In genomic region chr14:81594012-81594411, GRCh38 we compare ENCODE assay signal across 2 cellular contexts.
TF ChIP-seq lines count a peak whose summit lies in the region.

No MANE protein-coding gene starts in this region.

TF ChIP-seq in HepG2, 621 proteins besides CTCF, POLR2A, EP300 and RAD21:
- no peak for TF ChIP-seq POLR2G (IDR thresholded peaks at IDR 0.05; ENCODE audit: low read depth, low read length)
- TF ChIP-seq FOSL2 (CRISPR knock-in tag; IDR thresholded peaks at IDR 0.05) = peak; percentile 51
- no peak for TF ChIP-seq MIER2 (CRISPR knock-in tag; IDR thresholded peaks at IDR 0.05)

TF ChIP-seq in H1, 55 proteins besides CTCF, POLR2A, EP300 and RAD21:
- TF ChIP-seq EZH2 (IDR thresholded peaks at IDR 0.05; ENCODE audit: low read depth, low read length, severe bottlenecking) = no peak
- TF ChIP-seq BRCA1 (IDR thresholded peaks at IDR 0.05; ENCODE audit: low read depth, low read length) = no peak
- no peak for TF ChIP-seq RFX5 (IDR thresholded peaks at IDR 0.05; ENCODE audit: borderline replicate concordance, low read depth, low read length)
- TF ChIP-seq SP4 (IDR thresholded peaks at IDR 0.05; ENCODE audit: low read length) = no peak
- TF ChIP-seq SP1 (IDR thresholded peaks at IDR 0.05; ENCODE audit: low read depth, low read length) = no peak
- no peak for TF ChIP-seq E2F6 (IDR thresholded peaks at IDR 0.05)
- no peak for TF ChIP-seq TBP (IDR thresholded peaks at IDR 0.05; ENCODE audit: low read depth, low read length)
- no peak for TF ChIP-seq NRF1 (IDR thresholded peaks at IDR 0.05; ENCODE audit: low read depth, low read length)
- TF ChIP-seq RXRA (IDR thresholded peaks at IDR 0.05; ENCODE audit: insufficient read depth, low read depth, low read length) = no peak
- no peak for TF ChIP-seq JUN (IDR thresholded peaks at IDR 0.05; ENCODE audit: low read depth, low read length)
- no peak for TF ChIP-seq SRF (IDR thresholded peaks at IDR 0.05; ENCODE audit: low read depth, low read length)
- no peak for TF ChIP-seq GABPA (IDR thresholded peaks at IDR 0.05; ENCODE audit: borderline replicate concordance, insufficient read depth, low read length)
- no peak for TF ChIP-seq RNF2 (IDR thresholded peaks at IDR 0.05; ENCODE audit: borderline replicate concordance, low read depth, low read length, missing control alignments, poor library complexity, severe bottlenecking)
- TF ChIP-seq CHD1 (IDR thresholded peaks at IDR 0.05; ENCODE audit: low read depth, low read length) = no peak
- TF ChIP-seq FOSL1 (IDR thresholded peaks at IDR 0.05; ENCODE audit: insufficient read depth, low read depth, low read length) = no peak
- TF ChIP-seq TEAD4 (IDR thresholded peaks at IDR 0.05; ENCODE audit: low read depth, low read length) = no peak
- no peak for TF ChIP-seq ASH2L (IDR thresholded peaks at IDR 0.05; ENCODE audit: low read length)
